12 cellular contexts compared by ENCODE assay signal in the genomic region with DNA sequence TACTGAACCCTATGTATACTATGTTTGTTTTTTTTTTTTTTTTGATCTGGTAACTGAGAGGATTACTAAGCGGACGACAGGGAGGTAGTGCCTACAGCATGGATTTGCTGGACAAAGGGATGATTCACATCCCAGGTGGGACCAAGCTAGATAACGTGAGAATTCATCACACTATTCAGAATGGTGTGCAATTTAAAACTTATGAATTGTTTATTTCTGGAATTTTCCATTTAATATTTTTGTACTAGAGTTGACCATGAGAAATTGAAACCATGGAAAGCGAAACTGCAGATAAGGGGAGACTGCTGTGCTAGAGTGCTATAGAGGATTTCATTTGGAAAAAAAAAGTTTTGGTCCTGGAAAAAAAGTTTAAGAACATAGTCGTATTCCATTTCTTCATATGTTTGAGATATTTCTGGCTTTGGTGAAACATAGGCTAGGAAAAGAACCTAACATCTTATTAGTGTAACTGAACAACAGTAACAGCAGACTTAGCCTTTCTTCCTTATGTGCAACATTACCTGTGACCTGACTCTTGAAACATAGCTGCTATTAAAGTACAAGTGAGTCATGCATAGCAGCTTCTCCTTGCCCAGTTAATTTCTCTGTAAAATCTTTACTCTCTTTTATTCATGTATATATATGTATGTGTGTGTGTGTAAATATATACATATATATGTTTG.
DNase-seq lines count a peak whose midpoint lies in the region; FAIRE-seq and TF ChIP-seq lines count a peak whose summit lies in the region.
"Had no signal": no experiment of that assay in that cellular context is flagged by ENCODE, and none has a peak within 500 bp of the region (broad histone marks: within the 10 kb centered on the region; RNA-seq: fewer than 3 reads in every experiment).

No MANE protein-coding gene starts in this region.

- no peak for TF ChIP-seq CTCF in Loucy (conservative IDR thresholded peaks at IDR 0.05; ENCODE audit: low read length)
- TF ChIP-seq CTCF in keratinocyte (optimal IDR thresholded peaks at IDR 0.05 in 1 of 3, IDR thresholded peaks at IDR 0.05 in 1 of 3, conservative IDR thresholded peaks at IDR 0.05 in 1 of 3; ENCODE audit: extremely low read depth in 1 of 3, insufficient read depth in 2 of 3, low read length in 3 of 3): no peak

- H3K4me1 ChIP-seq in Loucy (ENCODE audit: insufficient read depth, low read length, poor library complexity, severe bottlenecking) (peaks cover 23% of the 10 kb centered on the region), keratinocyte (ENCODE audit: control insufficient read depth, extremely low read depth, insufficient read depth, low read length) (peaks cover 46% of the 10 kb centered on the region), skeletal muscle satellite cell (ENCODE audit: control insufficient read depth, insufficient read depth, low read length) (peaks cover 21% of the 10 kb centered on the region)

- H3K9me3 ChIP-seq in Loucy (ENCODE audit: insufficient read depth, low read depth, low read length) (no peaks in the 10 kb centered on the region), keratinocyte (ENCODE audit: control insufficient read depth, low read depth, low read length) (no peaks in the 10 kb centered on the region), skeletal muscle satellite cell (replicated peaks; ENCODE audit: low read length) (no peaks in the 10 kb centered on the region)

- H3K4me3 ChIP-seq in Loucy (ENCODE audit: low read length, poor library complexity, severe bottlenecking) (no peak overlapping the region), keratinocyte (ENCODE audit: control insufficient read depth in 2 of 3, extremely low read depth in 1 of 3, insufficient read depth in 2 of 3, low read depth in 1 of 3, low read length in 3 of 3) (no peak overlapping the region), skeletal muscle satellite cell (ENCODE audit: low read length) (no peak overlapping the region)

- H3K27ac ChIP-seq in keratinocyte (ENCODE audit: control insufficient read depth, insufficient read depth, low read length): peak overlapping the region; percentile 82

- no peaks in the 10 kb centered on the region for H3F3A ChIP-seq in Loucy (ENCODE audit: low read depth)

- H3K9me2 ChIP-seq in Loucy (replicated peaks; ENCODE audit: low read depth, low read length): no peaks in the 10 kb centered on the region

- DNase-seq in astrocyte of the hippocampus (ENCODE audit: low read depth, low spot score): peak; percentile 31
- DNase-seq in keratinocyte (ENCODE audit: low read depth, low spot score): peak; percentile 25
- DNase-seq in nucleus accumbens (lab: John Stamatoyannopoulos, UW): no peak
- no peak for DNase-seq in activated T-cell treated with anti-CD3 and anti-CD28 coated beads, Interleukin-2, amount 50 U/mL, for 48 hours
- no peak for DNase-seq in islet precursor cell
- no peak for DNase-seq in DMS114 treated with DMSO at 0.1 percent for 48 hours (lab: John Stamatoyannopoulos, UW; ENCODE audit: unreplicated experiment)
- DNase-seq: activated CD4-positive, alpha-beta memory T cell treated with anti-CD3 and anti-CD28 coated beads for 36 hours; activated naive CD4-positive, alpha-beta T cell treated with anti-CD3 and anti-CD28 coated beads, Interleukin-2, amount 50 U/mL, for 16 hours; natural killer cell; NCI-H1417 treated with DMSO at 0.1 percent for 48 hours had no signal

- H3K79me2 ChIP-seq in Loucy (ENCODE audit: insufficient read depth, low read length) (no peaks in the 10 kb centered on the region), keratinocyte (ENCODE audit: control insufficient read depth, insufficient read depth, low read length) (no peaks in the 10 kb centered on the region)

- H3K9ac ChIP-seq in Loucy (ENCODE audit: low read depth, low read length, poor library complexity, severe bottlenecking) (peak overlapping the region; percentile 2), keratinocyte (ENCODE audit: control insufficient read depth, extremely low read depth, insufficient read depth, low read length) (peak overlapping the region; percentile 29), skeletal muscle satellite cell (ENCODE audit: low read depth, low read length) (no peak overlapping the region)

- dilution Hi-C loops in keratinocyte (cut with MboI; ENCODE audit: extremely low pct_ligation_motif_present, low sequenced_read_pairs): no loop called here

- H3K27me3 ChIP-seq in Loucy (ENCODE audit: insufficient read depth, low read length, poor library complexity, severe bottlenecking) (no peaks in the 10 kb centered on the region), keratinocyte (ENCODE audit: control insufficient read depth, extremely low read depth, insufficient read depth, low read length) (no peaks in the 10 kb centered on the region), skeletal muscle satellite cell (ENCODE audit: control insufficient read depth, insufficient read depth, low read length) (no peaks in the 10 kb centered on the region)

- H3K4me2 ChIP-seq in Loucy (ENCODE audit: low read depth, low read length, poor library complexity, severe bottlenecking) (no peak overlapping the region), keratinocyte (ENCODE audit: control insufficient read depth, extremely low read depth, insufficient read depth, low read depth, low read length) (peak overlapping the region; percentile 60), skeletal muscle satellite cell (ENCODE audit: low read length) (peak overlapping the region; percentile 37)

- H2AFZ ChIP-seq in Loucy (ENCODE audit: low read length) (peak overlapping the region; percentile 7; the same call in 1 of the 2 replicates), keratinocyte (ENCODE audit: control insufficient read depth, low read length) (no peak overlapping the region)

- no peaks in the 10 kb centered on the region for H4K20me1 ChIP-seq in Loucy (ENCODE audit: insufficient read depth, low read length, poor library complexity, severe bottlenecking)
- no peaks in the 10 kb centered on the region for H4K20me1 ChIP-seq in keratinocyte (ENCODE audit: control insufficient read depth, extremely low read depth, insufficient read depth, low read length)

- H3K36me3 ChIP-seq in Loucy (ENCODE audit: insufficient read depth, low read length) (no peaks in the 10 kb centered on the region), keratinocyte (ENCODE audit: control insufficient read depth in 2 of 2, extremely low read depth in 1 of 2, insufficient read depth in 2 of 2, low read length in 2 of 2) (no peaks in the 10 kb centered on the region), skeletal muscle satellite cell (ENCODE audit: insufficient read depth, low read length) (no peaks in the 10 kb centered on the region)

- peak; percentile 90 for FAIRE-seq in keratinocyte (lab: Jason Lieb, UNC)

- H3K9me1 ChIP-seq in keratinocyte (ENCODE audit: control insufficient read depth, extremely low read depth, insufficient read depth, low read length): no peaks in the 10 kb centered on the region

Comparison
In these comparisons a context has a peak if more than half of its experiments do, and no peak if none do; other contexts are left out.
1. DNase-seq: peak in astrocyte of the hippocampus (single experiment) and keratinocyte (single experiment); none in nucleus accumbens (0 of 56), activated T-cell treated with anti-CD3 and anti-CD28 coated beads, Interleukin-2, amount 50 U/mL, for 48 hours (0 of 2), islet precursor cell (single experiment) and DMS114 treated with DMSO at 0.1 percent for 48 hours (single experiment).